Comparison of ENCODE assay signal across 18 cellular contexts in the genomic region with DNA sequence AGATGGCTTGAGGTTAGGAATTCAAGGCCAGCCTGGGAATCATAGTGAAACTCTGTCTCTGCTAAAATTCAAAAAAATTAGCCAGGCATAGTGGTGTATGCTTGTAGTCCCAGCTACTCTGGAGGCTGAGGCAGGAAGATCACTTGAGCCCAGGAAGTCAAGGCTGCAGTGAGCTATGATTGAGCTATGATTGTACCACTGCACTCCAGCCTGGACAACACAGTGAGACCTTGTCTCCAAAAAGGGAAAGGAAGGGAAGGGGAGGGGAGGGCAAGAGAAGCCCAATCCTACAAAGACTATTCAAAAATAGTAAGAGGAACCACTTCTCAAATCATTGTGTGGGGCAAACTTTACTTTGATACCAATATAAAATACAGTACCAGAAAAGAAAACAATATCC. TPM values are rescaled to one million over a fixed set of nuclear protein-coding genes. Genes with fewer than 3 reads are reported as not detected.
DNase-seq lines count a peak whose midpoint lies in the region; ATAC-seq, FAIRE-seq and TF ChIP-seq lines count a peak whose summit lies in the region.
"Had no signal": no experiment of that assay in that cellular context is flagged by ENCODE, and none has a peak within 500 bp of the region (broad histone marks: within the 10 kb centered on the region; RNA-seq: fewer than 3 reads in every experiment).

No MANE protein-coding gene starts in this region.

- no peak overlapping the region for H2AK5ac ChIP-seq in neuronal stem cell (ENCODE audit: low read depth, low read length)

- no peak for ATAC-seq in CD4-positive, alpha-beta T cell (ENCODE audit: poor library complexity)
- no peak for ATAC-seq in activated CD8-positive, alpha-beta memory T cell treated with anti-CD3 and anti-CD28 coated beads, Interleukin-2, amount 10 ng/mL, durations not matched to agents 7 days and 5 days
- no peak for ATAC-seq in naive thymus-derived CD4-positive, alpha-beta T cell
- ATAC-seq: esophagus mucosa, Panc1, pancreas had no signal

- H3K36me3 ChIP-seq in naive thymus-derived CD4-positive, alpha-beta T cell (ENCODE audit: control insufficient read depth in 2 of 3, insufficient read depth in 3 of 3, low read length in 3 of 3), result peaks cover 0 to 6% (median 0%) of the 10 kb centered on the region in 3 experiments
- H3K36me3 ChIP-seq in neuronal stem cell (replicated peaks in 1 of 2; ENCODE audit: control insufficient read depth in 2 of 2, insufficient read depth in 2 of 2, low read length in 2 of 2), result no peaks in the 10 kb centered on the region
- H3K36me3 ChIP-seq: cardiac muscle cell, HAP-1, pancreas, thoracic aorta had no signal

- H3K23ac ChIP-seq in neuronal stem cell (ENCODE audit: low read depth, low read length, poor library complexity), result no peak overlapping the region

- intact Hi-C loops in CD4-positive, alpha-beta T cell (cut with DNase I, micrococcal nuclease), result loop anchor here in 1 of 2 experiments (1.0 kb wide), 1 partner anchor 9 kb away; no protein-coding TSS in a partner anchor
- intact Hi-C loops in naive thymus-derived CD4-positive, alpha-beta T cell (cut with micrococcal nuclease), result loop anchor here in 1 of 2 donors (1.0 kb wide), 1 partner anchor 10 kb away; no protein-coding TSS in a partner anchor

- POLR2A ChIA-PET in CD4-positive, alpha-beta T cell (lab: Charles Lee), result interaction anchor here (1.2 to 3.6 kb wide), 8 partner anchors 9 to 64 kb away, joined by 3 to 17 read pairs (median 5); no protein-coding TSS in a partner anchor
- POLR2A ChIA-PET in naive thymus-derived CD4-positive, alpha-beta T cell (lab: Charles Lee), result interaction anchor here (0.9 to 1.7 kb wide), 7 partner anchors 8 to 62 kb away, joined by 3 to 6 read pairs (median 4); no protein-coding TSS in a partner anchor

- no peak overlapping the region for H2BK120ac ChIP-seq in neuronal stem cell (ENCODE audit: low read depth, low read length)

- no peaks in the 10 kb centered on the region for H3K9me3 ChIP-seq in CD4-positive, alpha-beta T cell (ENCODE audit: control insufficient read depth, low read length)
- H3K9me3 ChIP-seq in naive thymus-derived CD4-positive, alpha-beta T cell (ENCODE audit: control insufficient read depth in 2 of 3, low read length in 3 of 3), result no peaks in the 10 kb centered on the region
- H3K9me3 ChIP-seq in neuronal stem cell (replicated peaks in 1 of 2; ENCODE audit: control insufficient read depth in 2 of 2, insufficient read depth in 1 of 2, low read depth in 1 of 2, low read length in 2 of 2), result peaks cover 2 to 3% of the 10 kb centered on the region in 2 donors
- H3K9me3 ChIP-seq: pancreas, thoracic aorta had no signal

- H3K4me3 Mint-ChIP-seq in CD4-positive, alpha-beta T cell, result no peak overlapping the region
- H3K4me3 Mint-ChIP-seq in activated CD8-positive, alpha-beta memory T cell treated with anti-CD3 and anti-CD28 coated beads, Interleukin-2, amount 10 ng/mL, durations not matched to agents 7 days and 5 days, result no peak overlapping the region
- H3K4me3 Mint-ChIP-seq in naive thymus-derived CD4-positive, alpha-beta T cell, result peak overlapping the region in 8 of 10 donors; percentile 16 to 85 (median 40)

- H3K9me3 Mint-ChIP-seq in CD4-positive, alpha-beta T cell, result no peaks in the 10 kb centered on the region
- H3K9me3 Mint-ChIP-seq in activated CD8-positive, alpha-beta memory T cell treated with anti-CD3 and anti-CD28 coated beads, Interleukin-2, amount 10 ng/mL, durations not matched to agents 7 days and 5 days (ENCODE audit: low read depth), result no peaks in the 10 kb centered on the region
- peaks cover 0 to 5% (median 0%) of the 10 kb centered on the region in 11 donors for H3K9me3 Mint-ChIP-seq in naive thymus-derived CD4-positive, alpha-beta T cell

- FAIRE-seq in GM12891 (lab: Jason Lieb, UNC), result peak; percentile 64
- FAIRE-seq: pancreas had no signal

- no peak for TF ChIP-seq POLR2A in GM12891 (IDR thresholded peaks at IDR 0.05; ENCODE audit: low read depth, low read length)

- H3K27me3 Mint-ChIP-seq in CD4-positive, alpha-beta T cell, result no peaks in the 10 kb centered on the region
- no peaks in the 10 kb centered on the region for H3K27me3 Mint-ChIP-seq in activated CD8-positive, alpha-beta memory T cell treated with anti-CD3 and anti-CD28 coated beads, Interleukin-2, amount 10 ng/mL, durations not matched to agents 7 days and 5 days
- H3K27me3 Mint-ChIP-seq in naive thymus-derived CD4-positive, alpha-beta T cell, result no peaks in the 10 kb centered on the region

- H3K27ac ChIP-seq in CD4-positive, alpha-beta T cell (ENCODE audit: low read depth, low read length), result no peak overlapping the region
- peak overlapping the region; percentile 49 for H3K27ac ChIP-seq in naive thymus-derived CD4-positive, alpha-beta T cell (ENCODE audit: low read depth, low read length)
- no peak overlapping the region for H3K27ac ChIP-seq in neuronal stem cell (replicated peaks; ENCODE audit: low read length)
- H3K27ac ChIP-seq: cardiac muscle cell, pancreas, SK-N-MC, thoracic aorta had no signal

- H2AFZ ChIP-seq in neuronal stem cell (ENCODE audit: low read length), result no peak overlapping the region

- TF ChIP-seq CTCF in CD4-positive, alpha-beta T cell (IDR thresholded peaks at IDR 0.05), result no peak

- H3K36me3 Mint-ChIP-seq in CD4-positive, alpha-beta T cell (ENCODE audit: low read depth), result peaks cover 74% of the 10 kb centered on the region
- peaks cover 68% of the 10 kb centered on the region for H3K36me3 Mint-ChIP-seq in activated CD8-positive, alpha-beta memory T cell treated with anti-CD3 and anti-CD28 coated beads, Interleukin-2, amount 10 ng/mL, durations not matched to agents 7 days and 5 days
- peaks cover 10 to 34% (median 30%) of the 10 kb centered on the region in 5 donors for H3K36me3 Mint-ChIP-seq in naive thymus-derived CD4-positive, alpha-beta T cell

- H3K27ac Mint-ChIP-seq in CD4-positive, alpha-beta T cell, result peak overlapping the region; percentile 88
- H3K27ac Mint-ChIP-seq in activated CD8-positive, alpha-beta memory T cell treated with anti-CD3 and anti-CD28 coated beads, Interleukin-2, amount 10 ng/mL, durations not matched to agents 7 days and 5 days, result peak overlapping the region; percentile 73
- H3K27ac Mint-ChIP-seq in naive thymus-derived CD4-positive, alpha-beta T cell, result peak overlapping the region; percentile 21 to 93 (median 88)

- H3K4me1 ChIP-seq in naive thymus-derived CD4-positive, alpha-beta T cell (ENCODE audit: control insufficient read depth in 2 of 2, insufficient read depth in 2 of 2, low read length in 2 of 2), result peaks cover 79% of the 10 kb centered on the region in 2 donors
- H3K4me1 ChIP-seq in neuronal stem cell (ENCODE audit: control insufficient read depth in 2 of 2, insufficient read depth in 1 of 2, low read depth in 1 of 2, low read length in 2 of 2), result peaks cover 0 to 16% of the 10 kb centered on the region in 2 donors

- no peak overlapping the region for H2BK15ac ChIP-seq in neuronal stem cell (ENCODE audit: low read length)

- peak in 1 of 10 experiments; percentile 15 for DNase-seq in CD4-positive, alpha-beta T cell
- DNase-seq in GM12891 (ENCODE audit: insufficient read length, low spot score), result no peak
- no peak for DNase-seq in activated CD8-positive, alpha-beta memory T cell treated with anti-CD3 and anti-CD28 coated beads, Interleukin-2, amount 10 ng/mL, durations not matched to agents 7 days and 5 days
- peak in 1 of 9 donors; percentile 19 for DNase-seq in naive thymus-derived CD4-positive, alpha-beta T cell
- DNase-seq in NCI-H1105 (lab: John Stamatoyannopoulos, UW), result no peak
- no peak for DNase-seq in neuronal stem cell (ENCODE audit: low spot score)
- no peak for DNase-seq in stimulated activated CD4-positive, alpha-beta T cell treated with anti-CD3 and anti-CD28 coated beads, Interleukin-2, amount 100 ng/mL, for 48 hours
- DNase-seq: AML-193; KBM-7; NCI-H1436; pancreas; stimulated activated CD4-positive, alpha-beta T cell treated with anti-CD3 and anti-CD28 coated beads, Interleukin-4, amount 100 ng/mL, for 24 hours had no signal

- CTCF ChIA-PET in CD4-positive, alpha-beta T cell (lab: Charles Lee), result interaction anchor here (1.2 to 1.8 kb wide), 3 partner anchors 57 to 76 kb away, joined by 3 to 6 read pairs (median 4); no protein-coding TSS in a partner anchor
- CTCF ChIA-PET in activated CD8-positive, alpha-beta memory T cell treated with anti-CD3 and anti-CD28 coated beads, Interleukin-2, amount 10 ng/mL, durations not matched to agents 7 days and 5 days (lab: Charles Lee), result interaction anchor here (1.2 to 1.3 kb wide), 2 partner anchors 9 to 62 kb away, joined by 3 to 4 read pairs; no protein-coding TSS in a partner anchor
- CTCF ChIA-PET in naive thymus-derived CD4-positive, alpha-beta T cell (lab: Charles Lee), result interaction anchor here (1.1 to 1.8 kb wide), 2 partner anchors 15 to 62 kb away, joined by 4 to 9 read pairs; no protein-coding TSS in a partner anchor

- H3K4ac ChIP-seq in neuronal stem cell (ENCODE audit: low read length), result no peak overlapping the region

- peaks cover 10% of the 10 kb centered on the region for H3K79me1 ChIP-seq in neuronal stem cell (ENCODE audit: low read depth, low read length)

- H2BK5ac ChIP-seq in neuronal stem cell (ENCODE audit: low read length), result no peak overlapping the region

- no peak overlapping the region for H4K91ac ChIP-seq in neuronal stem cell (ENCODE audit: low read depth, low read length, poor library complexity)

- H3K4me1 Mint-ChIP-seq in CD4-positive, alpha-beta T cell (ENCODE audit: low read depth), result peaks cover 92% of the 10 kb centered on the region
- H3K4me1 Mint-ChIP-seq in activated CD8-positive, alpha-beta memory T cell treated with anti-CD3 and anti-CD28 coated beads, Interleukin-2, amount 10 ng/mL, durations not matched to agents 7 days and 5 days, result peaks cover 95% of the 10 kb centered on the region
- H3K4me1 Mint-ChIP-seq in naive thymus-derived CD4-positive, alpha-beta T cell, result peaks cover 75 to 99% (median 91%) of the 10 kb centered on the region in 7 donors

- no peak overlapping the region for H3K9ac ChIP-seq in neuronal stem cell (ENCODE audit: low read depth, low read length, poor library complexity)

- H3K4me3 ChIP-seq in naive thymus-derived CD4-positive, alpha-beta T cell (ENCODE audit: low read length), result no peak overlapping the region
- H3K4me3 ChIP-seq in neuronal stem cell (ENCODE audit: low read length in 2 of 2), result no peak overlapping the region
- H3K4me3 ChIP-seq: cardiac muscle cell, HAP-1, pancreas, SK-N-MC, thoracic aorta had no signal

- H2BK12ac ChIP-seq in neuronal stem cell (ENCODE audit: low read length), result no peak overlapping the region

- no peak overlapping the region for H3K18ac ChIP-seq in neuronal stem cell (ENCODE audit: low read length)

- no peaks in the 10 kb centered on the region for H3K27me3 ChIP-seq in CD4-positive, alpha-beta T cell (ENCODE audit: control insufficient read depth, insufficient read depth, low read length)
- H3K27me3 ChIP-seq in naive thymus-derived CD4-positive, alpha-beta T cell (ENCODE audit: control insufficient read depth in 2 of 2, insufficient read depth in 2 of 2, low read length in 2 of 2), result no peaks in the 10 kb centered on the region
- no peaks in the 10 kb centered on the region for H3K27me3 ChIP-seq in neuronal stem cell (ENCODE audit: control insufficient read depth in 3 of 3, insufficient read depth in 3 of 3, low read depth in 1 of 3, low read length in 3 of 3)
- H3K27me3 ChIP-seq: cardiac muscle cell, pancreas had no signal

- H3K14ac ChIP-seq in neuronal stem cell (ENCODE audit: low read length), result no peak overlapping the region

- no peak overlapping the region for H3K4me2 ChIP-seq in neuronal stem cell (ENCODE audit: insufficient read depth, low read length, poor library complexity, severe bottlenecking)

- H4K8ac ChIP-seq in neuronal stem cell (ENCODE audit: low read depth, low read length), result no peak overlapping the region

RNA-seq across cellular contexts. Expression of a gene that starts 11.2 kb away (rescaled TPM):
- total RNA-seq in CD4-positive, alpha-beta T cell, result 100 to 1,000 TPM; 399 to 430 TPM
- polyA plus RNA-seq in GM12891 (2012; ENCODE audit: low read depth, missing spikeins), result 42.2 TPM
- 100 to 1,000 TPM; 408 to 525 TPM for total RNA-seq in activated CD8-positive, alpha-beta memory T cell treated with anti-CD3 and anti-CD28 coated beads, Interleukin-2, amount 10 ng/mL, durations not matched to agents 7 days and 5 days
- 100 to 1,000 TPM; 389 to 465 (median 460) TPM for total RNA-seq in naive thymus-derived CD4-positive, alpha-beta T cell
- polyA plus RNA-seq in naive thymus-derived CD4-positive, alpha-beta T cell, result 100 to 1,000 TPM; 114 to 268 TPM
- 23.2 TPM for polyA plus RNA-seq in neuronal stem cell (2013, experiment 1 of 2)
- 24.3 TPM for polyA plus RNA-seq in neuronal stem cell (2013, experiment 2 of 2)

Comparison
In these comparisons a context has a peak if more than half of its experiments do, and no peak if none do; other contexts are left out.
1. H3K4me3 Mint-ChIP-seq: peak in naive thymus-derived CD4-positive, alpha-beta T cell (8 of 10); none in CD4-positive, alpha-beta T cell (single experiment) and activated CD8-positive, alpha-beta memory T cell treated with anti-CD3 and anti-CD28 coated beads, Interleukin-2, amount 10 ng/mL, durations not matched to agents 7 days and 5 days (single experiment).
2. Peak in every context shown above with its lines, with median percentiles within 50 percentile points of each other: H3K27ac Mint-ChIP-seq.